ENCODE assay signal across 8 cellular contexts in the genomic region with DNA sequence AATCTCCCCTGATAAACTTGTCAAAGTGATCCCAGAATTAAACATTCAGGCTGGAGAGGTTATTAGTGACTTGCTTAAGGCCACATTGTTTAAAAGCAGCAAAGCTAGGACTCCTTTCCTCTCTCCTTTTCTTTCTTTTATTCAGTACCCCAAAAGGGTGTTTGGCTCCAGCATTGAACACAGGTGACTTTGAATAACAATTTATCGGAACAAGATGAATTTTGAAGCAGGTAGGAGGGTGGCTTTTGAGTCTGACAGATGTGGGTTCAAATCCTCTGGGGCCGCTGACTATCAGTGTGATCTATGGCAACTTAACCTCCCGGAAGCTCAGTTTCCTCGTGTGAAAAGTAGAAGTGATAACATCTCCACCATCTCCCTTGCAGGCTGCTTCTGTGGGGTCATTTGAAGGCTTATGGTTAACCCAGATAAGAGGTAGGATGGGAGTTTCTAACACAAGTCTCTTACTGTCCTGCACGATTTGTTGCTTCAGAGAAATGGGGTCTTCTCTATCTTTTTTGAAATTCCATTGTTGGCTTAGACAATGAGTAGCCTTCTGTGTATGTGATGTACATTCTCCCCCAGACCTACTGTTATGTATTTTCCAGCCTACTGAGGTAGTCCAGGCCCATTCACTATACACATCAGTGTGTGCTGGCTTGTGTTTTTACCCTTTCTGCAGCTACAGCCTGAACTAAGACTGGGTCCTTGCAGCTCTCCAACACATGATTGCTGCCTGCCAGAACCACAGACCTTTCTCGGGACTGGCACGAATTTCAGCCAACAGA. TPM values are rescaled to one million over a fixed set of nuclear protein-coding genes. Genes with fewer than 3 reads are reported as not detected.
DNase-seq lines count a peak whose midpoint lies in the region; ATAC-seq and TF ChIP-seq lines count a peak whose summit lies in the region.

No MANE protein-coding gene starts in this region.

- no peak overlapping the region for H3K23ac ChIP-seq in mesenchymal stem cell (ENCODE audit: low read length in 2 of 2)

- H2BK12ac ChIP-seq in mesenchymal stem cell (ENCODE audit: low read length in 2 of 2), result peak overlapping the region; percentile 9 to 96

- peak overlapping the region; percentile 70 for H3K4me3 Mint-ChIP-seq in activated naive CD8-positive, alpha-beta T cell
- no peak overlapping the region for H3K4me3 Mint-ChIP-seq in Caco-2 (ENCODE audit: unreplicated experiment)

- H3K9ac ChIP-seq in mesenchymal stem cell (ENCODE audit: low read length), result peak overlapping the region; percentile 55

- no peaks in the 10 kb centered on the region for H3K27me3 Mint-ChIP-seq in activated naive CD8-positive, alpha-beta T cell
- H3K27me3 Mint-ChIP-seq in Caco-2 (ENCODE audit: insufficient read depth, unreplicated experiment), result no peaks in the 10 kb centered on the region

- H3K27ac ChIP-seq in ACC112 (ENCODE audit: low read depth, low read length), result peak overlapping the region; percentile 88
- H3K27ac ChIP-seq in mesenchymal stem cell (ENCODE audit: low read length, poor library complexity, severe bottlenecking), result peak overlapping the region; percentile 81

- ATAC-seq in HG03175 (IDR thresholded peaks at IDR 0.05; ENCODE audit: unreplicated experiment) (peak; percentile 16), GM18505 (IDR thresholded peaks at IDR 0.05; ENCODE audit: unreplicated experiment) (no peak), HG03097 (IDR thresholded peaks at IDR 0.05; ENCODE audit: low FRiP score, unreplicated experiment) (no peak)

- no peaks in the 10 kb centered on the region for H3K9me3 ChIP-seq in mesenchymal stem cell (ENCODE audit: control insufficient read depth, low read length)
- no peaks in the 10 kb centered on the region for H3K9me3 ChIP-seq in Caco-2

- H2AK5ac ChIP-seq in mesenchymal stem cell (ENCODE audit: low read length, severe bottlenecking), result peak overlapping the region; percentile 77

- H3K36me3 Mint-ChIP-seq in activated naive CD8-positive, alpha-beta T cell, result no peaks in the 10 kb centered on the region
- H3K36me3 Mint-ChIP-seq in Caco-2 (ENCODE audit: insufficient read depth, unreplicated experiment), result no peaks in the 10 kb centered on the region

- peaks cover 41% of the 10 kb centered on the region for H3K4me1 Mint-ChIP-seq in activated naive CD8-positive, alpha-beta T cell (ENCODE audit: low read depth)
- H3K4me1 Mint-ChIP-seq in Caco-2 (ENCODE audit: low read depth, unreplicated experiment), result no peaks in the 10 kb centered on the region

- H4K8ac ChIP-seq in mesenchymal stem cell (ENCODE audit: low read length), result peak overlapping the region; percentile 54

- POLR2A ChIA-PET in Caco-2 (lab: Charles Lee), result no interaction called here

- DNase-seq in mesenchymal stem cell (no peak), SIG-M5 (lab: John Stamatoyannopoulos, UW) (no peak), Caco-2 (no peak)

- H3K27me3 ChIP-seq in ACC112 (ENCODE audit: insufficient read depth, low read length), result no peaks in the 10 kb centered on the region
- no peaks in the 10 kb centered on the region for H3K27me3 ChIP-seq in mesenchymal stem cell (ENCODE audit: control insufficient read depth in 1 of 2, insufficient read depth in 1 of 2, low read length in 2 of 2)
- no peaks in the 10 kb centered on the region for H3K27me3 ChIP-seq in Caco-2 (replicated peaks; ENCODE audit: control insufficient read depth, insufficient read depth, low read length)

- no TSS peak for BruUV-seq in Caco-2 (replicated peaks; lab: Mats Ljungman, UMichigan)

- peak overlapping the region; percentile 52 for H4K91ac ChIP-seq in mesenchymal stem cell (ENCODE audit: low read length)

- H3K4me3 ChIP-seq in ACC112 (ENCODE audit: low read depth, low read length) (no peak overlapping the region), mesenchymal stem cell (ENCODE audit: insufficient read depth in 1 of 2, low read depth in 1 of 2, low read length in 2 of 2) (peak overlapping the region in 1 of 2 experiments; percentile 27), Caco-2 (ENCODE audit: low read depth, low read length) (no peak overlapping the region)

- H2BK15ac ChIP-seq in mesenchymal stem cell (ENCODE audit: low read depth, poor library complexity, severe bottlenecking), result peak overlapping the region; percentile 37

- H3K36me3 ChIP-seq in ACC112 (ENCODE audit: insufficient read depth, low read length) (no peaks in the 10 kb centered on the region), mesenchymal stem cell (ENCODE audit: control insufficient read depth in 1 of 2, insufficient read depth in 2 of 2, low read depth in 1 of 2, low read length in 2 of 2) (no peaks in the 10 kb centered on the region), Caco-2 (ENCODE audit: control insufficient read depth, insufficient read depth, low read length) (no peaks in the 10 kb centered on the region)

- H2BK5ac ChIP-seq in mesenchymal stem cell (ENCODE audit: low read depth, low read length, poor library complexity, severe bottlenecking), result no peak overlapping the region

- peaks cover 49% of the 10 kb centered on the region for H3K4me1 ChIP-seq in ACC112 (ENCODE audit: control insufficient read depth, insufficient read depth, low read length, unreplicated experiment)
- peaks cover 6% of the 10 kb centered on the region for H3K4me1 ChIP-seq in mesenchymal stem cell (ENCODE audit: control insufficient read depth, insufficient read depth, low read depth, low read length)
- 0 out of 2 replicates have a peak, but pooled peaks cover 5% of the 10 kb centered on the region for H3K4me1 ChIP-seq in Caco-2

- peak overlapping the region; percentile 73 to 82 for H3K4ac ChIP-seq in mesenchymal stem cell (ENCODE audit: low read depth in 1 of 2, low read length in 2 of 2)

- H3K27ac Mint-ChIP-seq in activated naive CD8-positive, alpha-beta T cell, result peak overlapping the region; percentile 83
- H3K27ac Mint-ChIP-seq in Caco-2 (ENCODE audit: unreplicated experiment), result no peak overlapping the region

- H3K79me2 ChIP-seq in ACC112 (ENCODE audit: control insufficient read depth, insufficient read depth, low read length, unreplicated experiment), result no peaks in the 10 kb centered on the region

- H3K9me3 Mint-ChIP-seq in activated naive CD8-positive, alpha-beta T cell (ENCODE audit: low read depth), result no peaks in the 10 kb centered on the region
- H3K9me3 Mint-ChIP-seq in Caco-2 (ENCODE audit: unreplicated experiment), result no peaks in the 10 kb centered on the region

- peak overlapping the region in 1 of 2 experiments; percentile 12 for H3K14ac ChIP-seq in mesenchymal stem cell (ENCODE audit: low read length in 2 of 2)

- 45% methylated on average over 7 of the region's 7 CpGs for WGBS in mesenchymal stem cell

- intact Hi-C loops in Caco-2 (cut with micrococcal nuclease; ENCODE audit: unreplicated experiment), result no loop called here

- no peak for TF ChIP-seq POLR2A in GM18505 (IDR thresholded peaks at IDR 0.05; ENCODE audit: borderline replicate concordance, extremely low read depth, insufficient read depth, insufficient read length)

- CTCF ChIA-PET in Caco-2 (lab: Charles Lee), result no interaction called here

- no peaks in the 10 kb centered on the region for H3K79me1 ChIP-seq in mesenchymal stem cell (replicated peaks; ENCODE audit: low read length, poor library complexity, severe bottlenecking)

- H3K18ac ChIP-seq in mesenchymal stem cell (ENCODE audit: low read depth in 1 of 2, low read length in 2 of 2), result peak overlapping the region; percentile 75 to 86

- no peak for TF ChIP-seq CTCF in Caco-2 (IDR thresholded peaks at IDR 0.05; ENCODE audit: insufficient read depth in 1 of 2, low read depth in 1 of 2, low read length in 1 of 2, severe bottlenecking in 1 of 2, unreplicated experiment in 1 of 2)

- H2BK120ac ChIP-seq in mesenchymal stem cell (ENCODE audit: low read depth, low read length), result peak overlapping the region; percentile 11

- no peak overlapping the region for H3K4me2 ChIP-seq in mesenchymal stem cell (ENCODE audit: low read length, poor library complexity, severe bottlenecking)

- H2AFZ ChIP-seq in ACC112 (ENCODE audit: low read length, unreplicated experiment), result peak overlapping the region; percentile 3
- no peak overlapping the region for H2AFZ ChIP-seq in mesenchymal stem cell (ENCODE audit: low read depth, low read length)

RNA-seq across cellular contexts. Expression of a gene that starts 29.0 kb away (rescaled TPM):
- 118 TPM for polyA plus RNA-seq in mesenchymal stem cell (2013, experiment 1 of 2)
- 114 TPM for polyA plus RNA-seq in mesenchymal stem cell (2013, experiment 2 of 2)
- 25.7 and 28.2 TPM in 2 replicates for total RNA-seq in Caco-2 (2022)

RNA-seq across cellular contexts. Expression of a gene that starts 55.0 kb away (rescaled TPM):
- 9.2 TPM for polyA plus RNA-seq in mesenchymal stem cell (2013, experiment 1 of 2)
- 8.3 TPM for polyA plus RNA-seq in mesenchymal stem cell (2013, experiment 2 of 2)
- 35.1 TPM in 2 replicates for total RNA-seq in Caco-2 (2022)
